ENCODE assay signal across 8 cellular contexts in genomic region chr2:234291765-234292204, GRCh38.
DNase-seq lines count a peak whose midpoint lies in the region; ATAC-seq and TF ChIP-seq lines count a peak whose summit lies in the region.

No MANE protein-coding gene starts in this region.

- H3K4me3 ChIP-seq in HL-60 (replicated peaks; ENCODE audit: insufficient read depth, low read length) (no peak overlapping the region), SJCRH30 (no peak overlapping the region), fibroblast of lung (replicated peaks in 1 of 4; ENCODE audit: control extremely low read depth in 1 of 4, insufficient read depth in 1 of 4, low read depth in 3 of 4, low read length in 4 of 4) (no peak overlapping the region), H7 (ENCODE audit: insufficient read depth, low read depth, low read length) (no peak overlapping the region)

- H3K79me2 ChIP-seq in fibroblast of lung (ENCODE audit: control insufficient read depth, insufficient read depth, low read length), result no peaks in the 10 kb centered on the region

- no peaks in the 10 kb centered on the region for H3K36me3 Mint-ChIP-seq in stimulated activated memory B cell treated with anti-CD40 and anti-IgM and Interleukin-4, amounts not matched to agents 10 μg/mL and 1 μg/mL and 100 μg/mL, for 72 hours

- peaks cover 53% of the 10 kb centered on the region for H3K4me1 Mint-ChIP-seq in stimulated activated memory B cell treated with anti-CD40 and anti-IgM and Interleukin-4, amounts not matched to agents 10 μg/mL and 1 μg/mL and 100 μg/mL, for 72 hours

- no peak overlapping the region for H2AFZ ChIP-seq in fibroblast of lung (ENCODE audit: low read length)

- DNase-seq in AG08395 (ENCODE audit: low spot score) (peak; percentile 64), HL-60 (ENCODE audit: low read depth in 1 of 2, low spot score in 1 of 2) (peak; percentile 60 to 82), SJCRH30 (peak; percentile 82 to 91), fibroblast of lung (ENCODE audit: low read depth in 2 of 2) (peak; percentile 78 to 84), H7 (no peak)

- no peak for TF ChIP-seq CTCF in HL-60 (IDR thresholded peaks at IDR 0.05; ENCODE audit: insufficient read depth, low read length)
- no peak for TF ChIP-seq CTCF in fibroblast of lung (conservative IDR thresholded peaks at IDR 0.05 in 1 of 2, IDR thresholded peaks at IDR 0.05 in 1 of 2; ENCODE audit: low read depth in 1 of 2, low read length in 2 of 2)

- no peak overlapping the region for H3K9ac ChIP-seq in fibroblast of lung (ENCODE audit: insufficient read depth, low read length)

- H3K9me3 Mint-ChIP-seq in stimulated activated memory B cell treated with anti-CD40 and anti-IgM and Interleukin-4, amounts not matched to agents 10 μg/mL and 1 μg/mL and 100 μg/mL, for 72 hours, result no peaks in the 10 kb centered on the region

- H3K4me3 Mint-ChIP-seq in stimulated activated memory B cell treated with anti-CD40 and anti-IgM and Interleukin-4, amounts not matched to agents 10 μg/mL and 1 μg/mL and 100 μg/mL, for 72 hours, result peak overlapping the region; percentile 2

- peak overlapping the region; percentile 32 for H3K4me2 ChIP-seq in fibroblast of lung (ENCODE audit: extremely low read depth, insufficient read depth, low read length)

- no peaks in the 10 kb centered on the region for H3K9me3 ChIP-seq in SJCRH30 (replicated peaks)
- no peaks in the 10 kb centered on the region for H3K9me3 ChIP-seq in fibroblast of lung (ENCODE audit: control insufficient read depth, insufficient read depth, low read depth, low read length)

- H3K27ac ChIP-seq in HL-60 (replicated peaks) (peak overlapping the region; percentile 73), SJCRH30 (peak overlapping the region; percentile 41), fibroblast of lung (ENCODE audit: insufficient read depth, low read length) (no peak overlapping the region)

- peak overlapping the region; percentile 79 for H3K27ac Mint-ChIP-seq in stimulated activated memory B cell treated with anti-CD40 and anti-IgM and Interleukin-4, amounts not matched to agents 10 μg/mL and 1 μg/mL and 100 μg/mL, for 72 hours

- peaks cover 19% of the 10 kb centered on the region for H3K4me1 ChIP-seq in SJCRH30
- peaks cover 6% of the 10 kb centered on the region for H3K4me1 ChIP-seq in fibroblast of lung (ENCODE audit: control insufficient read depth, extremely low read depth, insufficient read depth, low read length)

- H3K36me3 ChIP-seq in SJCRH30, result no peaks in the 10 kb centered on the region
- no peaks in the 10 kb centered on the region for H3K36me3 ChIP-seq in fibroblast of lung (ENCODE audit: control insufficient read depth, insufficient read depth, low read length)
- no peaks in the 10 kb centered on the region for H3K36me3 ChIP-seq in H7 (replicated peaks; ENCODE audit: control insufficient read depth, insufficient read depth, low read length)

- ATAC-seq in GM19025 (IDR thresholded peaks at IDR 0.05; ENCODE audit: low read depth, unreplicated experiment), result peak; percentile 12
- ATAC-seq in stimulated activated memory B cell treated with anti-CD40 and anti-IgM and Interleukin-4, amounts not matched to agents 10 μg/mL and 1 μg/mL and 100 μg/mL, for 72 hours, result peak; percentile 62
- ATAC-seq in HG03139 (IDR thresholded peaks at IDR 0.05; ENCODE audit: unreplicated experiment), result no peak

- H4K20me1 ChIP-seq in fibroblast of lung (ENCODE audit: control insufficient read depth, extremely low read depth, insufficient read depth, low read length), result no peaks in the 10 kb centered on the region

- peaks cover 12% of the 10 kb centered on the region for H3K27me3 Mint-ChIP-seq in stimulated activated memory B cell treated with anti-CD40 and anti-IgM and Interleukin-4, amounts not matched to agents 10 μg/mL and 1 μg/mL and 100 μg/mL, for 72 hours

- no peaks in the 10 kb centered on the region for H3K27me3 ChIP-seq in HL-60 (ENCODE audit: insufficient read depth, poor library complexity, severe bottlenecking)
- no peaks in the 10 kb centered on the region for H3K27me3 ChIP-seq in SJCRH30
- H3K27me3 ChIP-seq in fibroblast of lung (ENCODE audit: control insufficient read depth, insufficient read depth, low read length), result peaks cover 2% of the 10 kb centered on the region
- H3K27me3 ChIP-seq in H7 (ENCODE audit: control insufficient read depth, insufficient read depth, low read length), result no peaks in the 10 kb centered on the region
